In the genomic region with DNA sequence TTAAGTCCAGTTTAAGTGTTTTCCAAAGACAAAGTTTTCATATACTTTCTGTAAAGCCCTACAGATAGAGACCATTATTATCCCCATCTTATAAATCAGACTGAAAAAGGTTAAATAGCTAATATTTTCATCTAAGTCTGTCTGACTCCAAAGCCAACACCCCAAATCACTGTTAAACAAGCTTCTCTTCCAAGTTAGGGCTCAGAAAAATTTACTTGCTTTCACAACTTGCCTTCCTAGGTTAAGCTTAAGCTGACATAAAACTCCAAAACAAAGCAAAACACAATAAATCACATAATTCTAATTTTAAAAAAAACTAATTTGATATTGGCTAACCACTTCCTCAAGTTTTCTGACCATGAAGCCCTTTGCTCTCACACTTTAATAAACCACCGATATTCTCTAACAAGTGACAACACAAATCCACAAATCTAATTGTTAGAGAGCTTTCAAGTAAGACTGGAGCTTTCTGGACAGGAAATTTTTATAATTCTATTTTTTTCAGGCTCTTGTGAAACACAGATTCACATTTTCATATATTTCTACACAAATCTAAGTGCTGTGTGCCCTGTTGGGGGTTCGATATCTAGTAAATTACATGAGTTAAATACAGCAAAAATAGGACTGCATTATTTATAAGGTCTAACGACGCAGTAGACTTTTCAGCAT, we compare ENCODE assay signal across 8 cellular contexts.
DNase-seq lines count a peak whose midpoint lies in the region; ATAC-seq and TF ChIP-seq lines count a peak whose summit lies in the region.

No MANE protein-coding gene starts in this region.

- H3K36me3 ChIP-seq in ACC112 (ENCODE audit: insufficient read depth, low read length) (peaks cover 7% of the 10 kb centered on the region), NT2/D1 (ENCODE audit: insufficient read depth, insufficient read length, low read length) (peaks cover 23% of the 10 kb centered on the region), neuron (ENCODE audit: insufficient read depth, low read length) (no peaks in the 10 kb centered on the region)

- peaks cover 32% of the 10 kb centered on the region for H3K4me1 ChIP-seq in ACC112 (ENCODE audit: control insufficient read depth, insufficient read depth, low read length, unreplicated experiment)
- no peaks in the 10 kb centered on the region for H3K4me1 ChIP-seq in NT2/D1 (ENCODE audit: insufficient read depth, insufficient read length)
- peaks cover 10% of the 10 kb centered on the region for H3K4me1 ChIP-seq in neuron (ENCODE audit: insufficient read depth, low read length)

- H3K4me3 ChIP-seq in ACC112 (ENCODE audit: low read depth, low read length) (peak overlapping the region; percentile 86), NT2/D1 (ENCODE audit: insufficient read length, low read depth) (no peak overlapping the region), epithelial cell of esophagus (ENCODE audit: low read length) (peak overlapping the region; percentile 81), neuron (ENCODE audit: low read length) (peak overlapping the region; percentile 64)

- H3K79me2 ChIP-seq in ACC112 (ENCODE audit: control insufficient read depth, insufficient read depth, low read length, unreplicated experiment): peaks cover 67% of the 10 kb centered on the region

- TF ChIP-seq CTCF in epithelial cell of esophagus (IDR thresholded peaks at IDR 0.05; ENCODE audit: insufficient read depth, low read depth, low read length, missing control alignments): no peak

- H3K27me3 ChIP-seq in ACC112 (ENCODE audit: insufficient read depth, low read length): no peaks in the 10 kb centered on the region
- peaks cover 46% of the 10 kb centered on the region for H3K27me3 ChIP-seq in NT2/D1 (ENCODE audit: insufficient read depth, insufficient read length)
- peaks cover 4% of the 10 kb centered on the region for H3K27me3 ChIP-seq in neuron (ENCODE audit: insufficient read depth, low read length)

- H2AFZ ChIP-seq in ACC112 (ENCODE audit: low read length, unreplicated experiment): no peak overlapping the region
- H2AFZ ChIP-seq in neuron (ENCODE audit: low read depth, low read length): peak overlapping the region; percentile 79

- peak overlapping the region; percentile 89 for H3K9ac ChIP-seq in NT2/D1 (ENCODE audit: insufficient read length, low read depth)

- H3K9me3 ChIP-seq in NT2/D1 (ENCODE audit: insufficient read depth, low read length) (no peaks in the 10 kb centered on the region), neuron (ENCODE audit: low read length) (no peaks in the 10 kb centered on the region)

- ATAC-seq in HG03139 (IDR thresholded peaks at IDR 0.05; ENCODE audit: unreplicated experiment): no peak
- no peak for ATAC-seq in HG02973 (IDR thresholded peaks at IDR 0.05; ENCODE audit: unreplicated experiment)
- ATAC-seq in GM21367 (IDR thresholded peaks at IDR 0.05; ENCODE audit: unreplicated experiment): no peak

- DNase-seq in NT2/D1 (ENCODE audit: low read depth, low spot score): no peak
- no peak for DNase-seq in epithelial cell of esophagus (ENCODE audit: low read depth)
- DNase-seq in NCI-H2029 (lab: John Stamatoyannopoulos, UW): no peak

- H3K27ac ChIP-seq in ACC112 (ENCODE audit: low read depth, low read length): peak overlapping the region; percentile 90
